ENCODE assay signal across 27 cellular contexts in the genomic region with DNA sequence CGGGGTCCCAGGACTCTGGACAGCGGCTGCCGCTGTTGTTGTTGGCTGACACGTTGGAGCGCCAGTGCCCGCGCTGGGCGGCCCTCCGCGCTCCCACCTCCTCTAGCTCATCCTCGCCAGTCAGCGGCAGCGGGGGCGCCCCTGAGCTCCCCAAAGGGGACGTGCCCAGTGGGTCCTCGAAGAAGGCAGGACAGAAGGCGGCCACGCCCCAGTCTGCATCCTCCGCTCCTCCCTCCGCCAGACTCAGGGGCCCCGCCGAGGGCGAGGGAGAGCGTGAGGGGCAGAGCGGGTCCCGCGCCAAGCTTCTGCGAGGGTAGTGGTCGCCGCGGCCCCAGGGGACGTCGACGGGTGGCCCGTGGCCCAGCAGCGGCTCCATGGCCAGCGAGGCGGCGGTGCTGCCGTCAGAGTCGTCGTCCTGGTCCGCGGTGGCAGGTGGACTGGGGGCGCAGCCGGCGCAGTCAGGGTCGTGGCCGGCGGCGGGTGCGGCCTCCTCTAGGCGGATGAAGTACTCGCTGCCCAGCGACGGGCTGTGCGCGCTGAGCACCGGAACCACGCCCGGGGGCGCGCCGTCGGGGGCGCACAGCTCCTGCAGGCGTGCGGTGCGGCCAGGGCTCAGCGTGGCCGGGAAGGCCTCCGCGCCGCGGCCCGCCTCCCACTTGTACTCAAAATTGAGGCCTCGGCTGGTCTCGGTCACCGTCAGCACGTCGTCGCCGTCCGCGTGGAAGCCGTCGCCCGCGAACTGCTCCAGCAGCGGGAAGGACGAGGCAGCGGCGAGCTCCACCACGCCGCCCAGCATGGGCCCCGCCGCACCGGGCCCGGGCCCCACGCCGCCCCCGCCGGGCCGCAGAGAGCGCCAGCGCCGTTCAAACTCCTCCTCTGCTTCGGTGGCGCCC. TPM values are rescaled to one million over a fixed set of nuclear protein-coding genes. Genes with fewer than 3 reads are reported as not detected.
"Had no signal": no experiment of that assay in that cellular context is flagged by ENCODE, and none has a peak within 500 bp of the region (broad histone marks: within the 10 kb centered on the region; RNA-seq: fewer than 3 reads in every experiment).

No MANE protein-coding gene starts in this region.

- H3K9ac ChIP-seq: neural progenitor cell had no signal

- H2AFZ ChIP-seq: hepatocyte, neural progenitor cell had no signal

- H3K4me1 Mint-ChIP-seq: activated naive CD8-positive, alpha-beta T cell treated with anti-CD3 and anti-CD28 coated beads, Interleukin-2, amount 10 ng/mL, durations not matched to agents 7 days and 5 days had no signal

- H3K9me3 Mint-ChIP-seq: activated B cell treated with CpG ODN at 0.5 μM for 24 hours; activated CD8-positive, alpha-beta T cell treated with anti-CD3 and anti-CD28 coated beads for 36 hours; activated naive CD8-positive, alpha-beta T cell treated with anti-CD3 and anti-CD28 coated beads, Interleukin-2, amount 10 ng/mL, durations not matched to agents 7 days and 5 days; activated T-helper 2 cell treated with anti-CD3 and anti-CD28 coated beads, Interferon-gamma antibody, Interleukin-2, Interleukin-4, amounts not matched to agents 10 μg/mL and 5 μg/mL and 100 μg/mL, durations not matched to agents 14 hours and 24 hours and 36 hours; naive B cell; neural progenitor cell; stimulated activated memory B cell treated with anti-CD40 and anti-IgM and Interleukin-4, amounts not matched to agents 10 μg/mL and 1 μg/mL and 100 μg/mL, for 72 hours had no signal

- H3K9me3 ChIP-seq: body of pancreas, mucosa of descending colon, ovary, sigmoid colon, tibial artery, uterus had no signal

- H3K27me3 ChIP-seq: body of pancreas, hepatocyte, ovary, uterus had no signal

- H3K36me3 ChIP-seq: neural progenitor cell, ovary, tibial artery, uterus had no signal

- FAIRE-seq: TTC549 had no signal

- H3K27ac ChIP-seq: body of pancreas, foreskin keratinocyte, hepatocyte, neural progenitor cell, ovary, sigmoid colon, tibial artery, uterus had no signal

- H3K79me2 ChIP-seq: hepatocyte had no signal

- H3K4me3 Mint-ChIP-seq: activated B cell treated with CpG ODN at 0.5 μM for 24 hours; activated CD8-positive, alpha-beta T cell treated with anti-CD3 and anti-CD28 coated beads for 36 hours; activated naive CD8-positive, alpha-beta T cell treated with anti-CD3 and anti-CD28 coated beads, Interleukin-2, amount 10 ng/mL, durations not matched to agents 7 days and 5 days; neural progenitor cell; stimulated activated memory B cell treated with anti-CD40 and anti-IgM and Interleukin-4, amounts not matched to agents 10 μg/mL and 1 μg/mL and 100 μg/mL, for 72 hours had no signal

- DNase-seq: activated B cell treated with CpG ODN at 0.5 μM for 24 hours; activated CD4-positive, alpha-beta T cell treated with anti-CD3 and anti-CD28 coated beads for 48 hours; activated CD8-positive, alpha-beta T cell treated with anti-CD3 and anti-CD28 coated beads for 36 hours; activated naive CD4-positive, alpha-beta T cell treated with Interleukin-2 at 50 U/mL for 16 hours; activated naive CD8-positive, alpha-beta T cell treated with anti-CD3 and anti-CD28 coated beads, Interleukin-2, amount 10 ng/mL, durations not matched to agents 7 days and 5 days; activated T-cell treated with anti-CD3 and anti-CD28 coated beads, Interleukin-2, amount 50 U/mL, for 1 hour; body of pancreas; dermis blood vessel endothelial cell; foreskin keratinocyte; mesenchymal stem cell; mucosa of descending colon; naive B cell; ovary; sigmoid colon; stimulated activated CD4-positive, alpha-beta T cell treated with anti-CD3 and anti-CD28 coated beads, Interleukin-4, amount 100 ng/mL, for 24 hours; tibial artery; uterus had no signal

- H3K4me2 ChIP-seq: hepatocyte, neural progenitor cell had no signal

- H3K4me1 ChIP-seq: body of pancreas, foreskin keratinocyte, neural progenitor cell had no signal

- H3K4me3 ChIP-seq: body of pancreas, hepatocyte, mucosa of descending colon, neural progenitor cell, ovary, sigmoid colon, tibial artery, uterus had no signal

- H3K27ac Mint-ChIP-seq: activated B cell treated with CpG ODN at 0.5 μM for 24 hours; activated CD8-positive, alpha-beta T cell treated with anti-CD3 and anti-CD28 coated beads for 36 hours; activated naive CD8-positive, alpha-beta T cell treated with anti-CD3 and anti-CD28 coated beads, Interleukin-2, amount 10 ng/mL, durations not matched to agents 7 days and 5 days; activated T-helper 2 cell treated with anti-CD3 and anti-CD28 coated beads, Interferon-gamma antibody, Interleukin-2, Interleukin-4, amounts not matched to agents 10 μg/mL and 5 μg/mL and 100 μg/mL, durations not matched to agents 14 hours and 24 hours and 36 hours; naive B cell; neural progenitor cell; stimulated activated memory B cell treated with anti-CD40 and anti-IgM and Interleukin-4, amounts not matched to agents 10 μg/mL and 1 μg/mL and 100 μg/mL, for 72 hours had no signal

- H3K36me3 Mint-ChIP-seq: activated naive CD8-positive, alpha-beta T cell treated with anti-CD3 and anti-CD28 coated beads, Interleukin-2, amount 10 ng/mL, durations not matched to agents 7 days and 5 days; naive B cell; stimulated activated memory B cell treated with anti-CD40 and anti-IgM and Interleukin-4, amounts not matched to agents 10 μg/mL and 1 μg/mL and 100 μg/mL, for 72 hours had no signal

- ATAC-seq: activated CD8-positive, alpha-beta T cell treated with anti-CD3 and anti-CD28 coated beads for 36 hours; body of pancreas; foreskin keratinocyte; mucosa of descending colon; stimulated activated memory B cell treated with anti-CD40 and anti-IgM and Interleukin-4, amounts not matched to agents 10 μg/mL and 1 μg/mL and 100 μg/mL, for 72 hours had no signal

RNA-seq across cellular contexts. Expression of a gene that starts 43.2 kb away (rescaled TPM):
- total RNA-seq: activated B cell treated with CpG ODN at 0.5 μM for 24 hours; activated CD8-positive, alpha-beta T cell treated with anti-CD3 and anti-CD28 coated beads for 36 hours; activated naive CD8-positive, alpha-beta T cell treated with anti-CD3 and anti-CD28 coated beads, Interleukin-2, amount 10 ng/mL, durations not matched to agents 7 days and 5 days; activated T-helper 2 cell treated with anti-CD3 and anti-CD28 coated beads, Interferon-gamma antibody, Interleukin-2, Interleukin-4, amounts not matched to agents 10 μg/mL and 5 μg/mL and 100 μg/mL, durations not matched to agents 14 hours and 24 hours and 36 hours; body of pancreas; cardiac septum; dermis blood vessel endothelial cell; epithelial cell of proximal tubule; fibroblast of lung; foreskin keratinocyte; hepatocyte; lower leg skin; mucosa of descending colon; ovary; sigmoid colon; T-helper 2 cell treated with Interferon-gamma antibody and Interleukin-4, amounts not matched to agents 100 ng/mL and 5 ng/mL, for 36 hours; uterus had no signal
- polyA plus RNA-seq: fibroblast of lung, foreskin keratinocyte, ovary, sigmoid colon had no signal
